In genomic region chr9:136950656-136951030, GRCh38 we compare ENCODE assay signal across 1 cellular context.
TF ChIP-seq lines count a peak whose summit lies in the region.

No MANE protein-coding gene starts in this region.

TF ChIP-seq in K562, 482 proteins besides CTCF, POLR2A, EP300 and RAD21:
- TF ChIP-seq RBBP5 (IDR thresholded peaks at IDR 0.05; ENCODE audit: borderline replicate concordance, insufficient read depth, low read length, poor library complexity, severe bottlenecking), result no peak
- TF ChIP-seq ETV1 (tag; conservative IDR thresholded peaks at IDR 0.05; ENCODE audit: low read depth), result no peak
- TF ChIP-seq GATAD2A (IDR thresholded peaks at IDR 0.05), result no peak
- no peak for TF ChIP-seq STAT6 (CRISPR knock-in tag; IDR thresholded peaks at IDR 0.05)
- no peak for TF ChIP-seq FOXP4 (CRISPR knock-in tag; IDR thresholded peaks at IDR 0.05; ENCODE audit: borderline replicate concordance)
- no peak for TF ChIP-seq THRAP3 (IDR thresholded peaks at IDR 0.05; ENCODE audit: borderline replicate concordance)
- no peak for TF ChIP-seq GTF2A2 (tag; IDR thresholded peaks at IDR 0.05)
- TF ChIP-seq ZNF584 (CRISPR knock-in tag; IDR thresholded peaks at IDR 0.05; ENCODE audit: low read depth), result no peak
- no peak for TF ChIP-seq EP400 (IDR thresholded peaks at IDR 0.05)
- no peak for TF ChIP-seq ZC3H8 (IDR thresholded peaks at IDR 0.05)
- no peak for TF ChIP-seq HDGF (IDR thresholded peaks at IDR 0.05)
- TF ChIP-seq NUFIP1 (IDR thresholded peaks at IDR 0.05; ENCODE audit: partially characterized antibody), result no peak
- no peak for TF ChIP-seq PKNOX1 (IDR thresholded peaks at IDR 0.05)
- TF ChIP-seq CBX2 (IDR thresholded peaks at IDR 0.05; ENCODE audit: insufficient read depth, low read length, poor library complexity, severe bottlenecking), result no peak
- no peak for TF ChIP-seq BRF1 (IDR thresholded peaks at IDR 0.05; ENCODE audit: borderline replicate concordance, extremely low read depth, insufficient read length)
- TF ChIP-seq GABPB2 (CRISPR knock-in tag; conservative IDR thresholded peaks at IDR 0.05), result no peak
